Comparison of ENCODE assay signal across 24 cellular contexts in the genomic region with DNA sequence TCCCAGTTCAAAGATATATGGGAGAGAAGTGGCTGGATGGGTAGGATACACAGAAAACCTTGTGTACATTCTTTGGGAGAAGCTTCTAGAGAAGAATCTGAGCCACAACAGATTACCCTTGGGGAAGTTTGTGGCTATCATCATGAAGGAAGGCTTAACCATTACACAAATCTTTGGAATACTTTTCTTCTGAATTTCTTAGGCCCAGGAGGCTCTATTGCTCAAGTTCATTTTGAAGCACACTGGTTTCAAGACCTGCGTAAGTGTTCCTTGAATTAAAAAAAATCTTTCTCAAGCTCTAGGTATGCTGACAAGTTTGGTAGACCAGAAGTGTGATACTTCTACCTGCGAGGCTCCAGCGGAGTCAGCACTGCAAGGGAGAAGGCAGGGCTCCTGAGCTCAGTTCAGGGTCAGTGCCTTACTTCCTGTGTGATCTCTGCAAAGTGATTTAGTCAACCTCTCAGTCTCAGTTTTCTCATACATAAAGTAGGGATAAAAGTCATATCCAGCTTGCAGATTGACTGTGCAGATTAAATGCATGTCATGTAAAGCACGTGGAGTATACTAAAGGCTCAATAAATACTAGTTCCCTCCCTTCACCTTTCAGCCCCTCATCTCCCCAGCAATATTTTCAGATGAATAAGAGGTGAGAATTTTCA.
DNase-seq lines count a peak whose midpoint lies in the region; ATAC-seq, FAIRE-seq and TF ChIP-seq lines count a peak whose summit lies in the region.
"Had no signal": no experiment of that assay in that cellular context is flagged by ENCODE, and none has a peak within 500 bp of the region (broad histone marks: within the 10 kb centered on the region; RNA-seq: fewer than 3 reads in every experiment).

No MANE protein-coding gene starts in this region.

- H3K18ac ChIP-seq in mesendoderm (ENCODE audit: low read length) = no peak overlapping the region

- no peaks in the 10 kb centered on the region for H3K79me1 ChIP-seq in mesendoderm (ENCODE audit: low read length)

- no peak overlapping the region for H2BK15ac ChIP-seq in mesendoderm (replicated peaks; ENCODE audit: low read depth)

- H3K36me3 Mint-ChIP-seq in activated T-helper 17 cell treated with anti-CD3 and anti-CD28 coated beads, Interleukin-2, amount 50 U/mL, for 72 hours (ENCODE audit: low read depth) = no peaks in the 10 kb centered on the region
- H3K36me3 Mint-ChIP-seq: activated naive CD8-positive, alpha-beta T cell; CD14-positive monocyte had no signal

- H3K9ac ChIP-seq in mesendoderm (ENCODE audit: low read length) = no peak overlapping the region

- no peak overlapping the region for H3K4ac ChIP-seq in mesendoderm (ENCODE audit: low read depth, low read length)

- no peak overlapping the region for H4K5ac ChIP-seq in mesendoderm (ENCODE audit: low read length)

- no peaks in the 10 kb centered on the region for H3K79me2 ChIP-seq in mesendoderm (ENCODE audit: control insufficient read depth, insufficient read depth, low read length)

- no peak overlapping the region for H3K27ac Mint-ChIP-seq in activated T-helper 17 cell treated with anti-CD3 and anti-CD28 coated beads, Interleukin-2, amount 50 U/mL, for 72 hours
- H3K27ac Mint-ChIP-seq: activated naive CD8-positive, alpha-beta T cell; activated T-helper 2 cell treated with anti-CD3 and anti-CD28 coated beads, Interferon-gamma antibody, Interleukin-2, Interleukin-4, amounts not matched to agents 10 μg/mL and 5 μg/mL and 100 μg/mL, durations not matched to agents 14 hours and 24 hours and 36 hours; CD14-positive monocyte had no signal

- no peak overlapping the region for H3K27ac ChIP-seq in mesendoderm (ENCODE audit: low read depth, low read length)
- H3K27ac ChIP-seq: foreskin keratinocyte, vagina had no signal

- H3K4me1 ChIP-seq in mesendoderm (ENCODE audit: control insufficient read depth, low read depth, low read length) = no peaks in the 10 kb centered on the region
- H3K4me1 ChIP-seq: foreskin keratinocyte, vagina had no signal

- no peaks in the 10 kb centered on the region for H3K9me3 Mint-ChIP-seq in activated T-helper 17 cell treated with anti-CD3 and anti-CD28 coated beads, Interleukin-2, amount 50 U/mL, for 72 hours
- H3K9me3 Mint-ChIP-seq: activated T-helper 2 cell treated with anti-CD3 and anti-CD28 coated beads, Interferon-gamma antibody, Interleukin-2, Interleukin-4, amounts not matched to agents 10 μg/mL and 5 μg/mL and 100 μg/mL, durations not matched to agents 14 hours and 24 hours and 36 hours had no signal

- no peak overlapping the region for H3K4me3 ChIP-seq in mesendoderm (ENCODE audit: low read length)
- H3K4me3 ChIP-seq: vagina had no signal

- no peak for TF ChIP-seq CTCF in D721Med (IDR thresholded peaks at IDR 0.05; ENCODE audit: insufficient read depth, missing control alignments)

- no peak overlapping the region for H2AK5ac ChIP-seq in mesendoderm (ENCODE audit: low read length)

- H3K4me1 Mint-ChIP-seq in activated T-helper 17 cell treated with anti-CD3 and anti-CD28 coated beads, Interleukin-2, amount 50 U/mL, for 72 hours = no peaks in the 10 kb centered on the region
- H3K4me1 Mint-ChIP-seq: CD14-positive monocyte had no signal

- DNase-seq in EH (ENCODE audit: low read depth) (peak; percentile 30), mesendoderm (peak; percentile 10), D721Med (ENCODE audit: insufficient read length, low spot score) (no peak), NCI-H146 (lab: John Stamatoyannopoulos, UW) (no peak)
- no peak for DNase-seq in activated naive CD4-positive, alpha-beta T cell treated with Interleukin-2 at 50 U/mL for 16 hours
- DNase-seq: EL; GOT3; Karpas-422; left colon; mesenchymal stem cell; MV-4-11; NCI-H1694; NCI-H524; RPMI8226; small intestine; stimulated activated CD4-positive, alpha-beta T cell treated with anti-CD3 and anti-CD28 coated beads, Interleukin-2, amount 100 ng/mL, for 48 hours; stimulated activated naive CD4-positive, alpha-beta T cell had no signal

- WGBS in mesendoderm (ENCODE audit: extremely low coverage, insufficient coverage, low lambda C conversion rate) = no CpG with 5 or more reads among the region's 4 CpGs

- FAIRE-seq in D721Med (lab: Jason Lieb, UNC) = no peak
- FAIRE-seq: small intestine had no signal

- no peak overlapping the region for H2BK5ac ChIP-seq in mesendoderm (ENCODE audit: low read length)

- no peak overlapping the region for H3K56ac ChIP-seq in mesendoderm (ENCODE audit: low read length)

- no peak overlapping the region for H2BK120ac ChIP-seq in mesendoderm (ENCODE audit: low read depth, low read length)

- no peaks in the 10 kb centered on the region for H3K36me3 ChIP-seq in mesendoderm (ENCODE audit: control insufficient read depth, insufficient read depth, low read length)
- H3K36me3 ChIP-seq: vagina had no signal

- no peak overlapping the region for H3K23ac ChIP-seq in mesendoderm (ENCODE audit: low read length)

- H4K8ac ChIP-seq in mesendoderm (ENCODE audit: low read depth, low read length) = no peak overlapping the region

- no peaks in the 10 kb centered on the region for H3K27me3 ChIP-seq in mesendoderm (ENCODE audit: insufficient read depth, low read length, poor library complexity)
- H3K27me3 ChIP-seq: foreskin keratinocyte, vagina had no signal

- H3K4me2 ChIP-seq in mesendoderm (ENCODE audit: low read length) = no peak overlapping the region

- peak; percentile 70 for ATAC-seq in GM18867 (IDR thresholded peaks at IDR 0.05; ENCODE audit: unreplicated experiment)
- ATAC-seq in activated T-helper 17 cell treated with anti-CD3 and anti-CD28 coated beads, Interleukin-2, amount 50 U/mL, for 72 hours (replicated peaks) = peak; percentile 88
- ATAC-seq: foreskin keratinocyte, left colon had no signal

- no peak overlapping the region for H3K4me3 Mint-ChIP-seq in activated T-helper 17 cell treated with anti-CD3 and anti-CD28 coated beads, Interleukin-2, amount 50 U/mL, for 72 hours
- H3K4me3 Mint-ChIP-seq: activated naive CD8-positive, alpha-beta T cell; CD14-positive monocyte had no signal

- H3K27me3 Mint-ChIP-seq in activated T-helper 17 cell treated with anti-CD3 and anti-CD28 coated beads, Interleukin-2, amount 50 U/mL, for 72 hours = peaks cover 8% of the 10 kb centered on the region

Comparison
In these comparisons a context has a peak if more than half of its experiments do, and no peak if none do; other contexts are left out.
1. DNase-seq: peak in EH (single experiment) and mesendoderm (single experiment); none in D721Med (single experiment), activated naive CD4-positive, alpha-beta T cell treated with Interleukin-2 at 50 U/mL for 16 hours (single experiment) and NCI-H146 (single experiment).